In the genomic region with DNA sequence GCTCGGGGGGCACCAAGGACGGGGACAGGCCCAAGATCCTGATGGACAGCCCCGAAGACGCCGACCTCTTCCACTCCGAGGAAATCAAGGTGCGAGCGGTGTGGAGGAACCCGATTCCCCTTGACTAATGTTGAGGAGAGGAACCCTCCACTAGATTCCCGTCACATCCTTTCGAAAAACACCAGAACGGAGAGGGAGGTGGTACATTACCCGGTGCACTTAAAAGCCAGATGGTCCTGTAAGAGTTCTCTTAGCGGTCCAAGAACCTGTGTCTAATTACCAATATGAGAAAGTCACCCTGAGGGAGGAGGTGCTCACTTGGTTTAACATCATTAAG, we compare ENCODE assay signal across 8 cellular contexts. TPM values are rescaled to one million over a fixed set of nuclear protein-coding genes. Genes with fewer than 3 reads are reported as not detected.
DNase-seq lines count a peak whose midpoint lies in the region; ATAC-seq and TF ChIP-seq lines count a peak whose summit lies in the region.

No MANE protein-coding gene starts in this region.

- no peak for DNase-seq in activated CD4-positive, alpha-beta T cell treated with anti-CD3 and anti-CD28 coated beads, Interleukin-2, amount 10 ng/mL, durations not matched to agents 7 days and 5 days
- DNase-seq in activated CD4-positive, alpha-beta T cell treated with anti-CD3 and anti-CD28 coated beads for 4 hours = no peak
- DNase-seq in right atrium auricular region (ENCODE audit: low spot score) = no peak
- DNase-seq in kidney glomerular epithelial cell (lab: John Stamatoyannopoulos, UW) = no peak
- DNase-seq in epidermal melanocyte (ENCODE audit: insufficient read length, low spot score) = no peak

- peaks cover 3% of the 10 kb centered on the region for H3K9me3 Mint-ChIP-seq in activated CD4-positive, alpha-beta T cell treated with anti-CD3 and anti-CD28 coated beads, Interleukin-2, amount 10 ng/mL, durations not matched to agents 7 days and 5 days

- peak overlapping the region; percentile 93 for H3K27ac Mint-ChIP-seq in activated CD4-positive, alpha-beta T cell treated with anti-CD3 and anti-CD28 coated beads, Interleukin-2, amount 10 ng/mL, durations not matched to agents 7 days and 5 days

- peak overlapping the region; percentile 97 for H3K27ac ChIP-seq in VCaP
- peak overlapping the region; percentile 88 to 93 for H3K27ac ChIP-seq in right atrium auricular region
- H3K27ac ChIP-seq in skin epidermis = peak overlapping the region; percentile 83 to 99 (median 93)

- peaks cover 61% of the 10 kb centered on the region for H3K4me1 Mint-ChIP-seq in activated CD4-positive, alpha-beta T cell treated with anti-CD3 and anti-CD28 coated beads, Interleukin-2, amount 10 ng/mL, durations not matched to agents 7 days and 5 days

- H3K4me1 ChIP-seq in right atrium auricular region = peaks cover 0 to 44% of the 10 kb centered on the region in 2 donors

- peak overlapping the region; percentile 89 for H3K4me3 Mint-ChIP-seq in activated CD4-positive, alpha-beta T cell treated with anti-CD3 and anti-CD28 coated beads, Interleukin-2, amount 10 ng/mL, durations not matched to agents 7 days and 5 days

- ATAC-seq in HG02870 (IDR thresholded peaks at IDR 0.05; ENCODE audit: unreplicated experiment) = no peak

- peaks cover 44% of the 10 kb centered on the region for H3K36me3 Mint-ChIP-seq in activated CD4-positive, alpha-beta T cell treated with anti-CD3 and anti-CD28 coated beads, Interleukin-2, amount 10 ng/mL, durations not matched to agents 7 days and 5 days (ENCODE audit: low read depth)

- POLR2A ChIA-PET in activated CD4-positive, alpha-beta T cell treated with anti-CD3 and anti-CD28 coated beads, Interleukin-2, amount 10 ng/mL, durations not matched to agents 7 days and 5 days (lab: Charles Lee) = no interaction called here

- H3K27me3 ChIP-seq in right atrium auricular region = no peaks in the 10 kb centered on the region

- H3K4me3 ChIP-seq in right atrium auricular region (peak overlapping the region; percentile 88 to 93), skin epidermis (peak overlapping the region; percentile 67 to 98 (median 89))

- no peaks in the 10 kb centered on the region for H3K27me3 Mint-ChIP-seq in activated CD4-positive, alpha-beta T cell treated with anti-CD3 and anti-CD28 coated beads, Interleukin-2, amount 10 ng/mL, durations not matched to agents 7 days and 5 days

- no peak for TF ChIP-seq CTCF in VCaP (conservative IDR thresholded peaks at IDR 0.05)
- TF ChIP-seq CTCF in right atrium auricular region (IDR thresholded peaks at IDR 0.05) = no peak

- peaks cover 23% of the 10 kb centered on the region for H3K36me3 ChIP-seq in right atrium auricular region

- CTCF ChIA-PET in activated CD4-positive, alpha-beta T cell treated with anti-CD3 and anti-CD28 coated beads, Interleukin-2, amount 10 ng/mL, durations not matched to agents 7 days and 5 days (lab: Charles Lee) = interaction anchor here (0.6 to 2.0 kb wide), 11 partner anchors 9 to 1652 kb away, joined by 3 to 10 read pairs (median 4); no protein-coding TSS in a partner anchor

- H3K9me3 ChIP-seq in right atrium auricular region = no peaks in the 10 kb centered on the region

RNA-seq across cellular contexts. Expression of gene PRKAB1, which starts 0.3 kb away (rescaled TPM):
- 10 to 100 TPM; 30.7 to 37.2 TPM for total RNA-seq in activated CD4-positive, alpha-beta T cell treated with anti-CD3 and anti-CD28 coated beads, Interleukin-2, amount 10 ng/mL, durations not matched to agents 7 days and 5 days
- 10 to 100 TPM in 1 of 2 donors, 1 to 10 TPM in 1; 9.3 to 10.9 TPM for total RNA-seq in right atrium auricular region
